ENCODE assay signal across 14 cellular contexts in genomic region chr15:101148166-101148880, GRCh38.
A peak's percentile ranks its signal among the peaks of the same experiment; 100 is the strongest.
DNase-seq lines count a peak whose midpoint lies in the region; ATAC-seq and TF ChIP-seq lines count a peak whose summit lies in the region.
"Had no signal": no experiment of that assay in that cellular context is flagged by ENCODE, and none has a peak within 500 bp of the region (broad histone marks: within the 10 kb centered on the region; RNA-seq: fewer than 3 reads in every experiment).

No MANE protein-coding gene starts in this region.

- H3K9me2 ChIP-seq in Loucy (replicated peaks; ENCODE audit: low read depth, low read length), result no peaks in the 10 kb centered on the region

- H3K79me2 ChIP-seq in Loucy (ENCODE audit: insufficient read depth, low read length), result peaks cover 4% of the 10 kb centered on the region; the same call in 1 of the 2 replicates

- no peaks in the 10 kb centered on the region for H3F3A ChIP-seq in Loucy (ENCODE audit: low read depth)

- H3K4me3 ChIP-seq in BLaER1, result no peak overlapping the region
- no peak overlapping the region for H3K4me3 ChIP-seq in Loucy (ENCODE audit: low read length, poor library complexity, severe bottlenecking)
- no peak overlapping the region for H3K4me3 ChIP-seq in right cardiac atrium (ENCODE audit: low read length)
- H3K4me3 ChIP-seq: uterus had no signal

- H2AFZ ChIP-seq in Loucy (ENCODE audit: low read length), result no peak overlapping the region

- H3K27ac ChIP-seq in BLaER1 (peak overlapping the region; percentile 87), right cardiac atrium (ENCODE audit: low read length) (no peak overlapping the region)
- H3K27ac ChIP-seq: uterus had no signal

- no peaks in the 10 kb centered on the region for H3K27me3 ChIP-seq in BLaER1
- no peaks in the 10 kb centered on the region for H3K27me3 ChIP-seq in Loucy (ENCODE audit: insufficient read depth, low read length, poor library complexity, severe bottlenecking)
- H3K27me3 ChIP-seq in right cardiac atrium (ENCODE audit: control insufficient read depth, insufficient read depth), result no peaks in the 10 kb centered on the region
- H3K27me3 ChIP-seq: uterus had no signal

- peak overlapping the region; percentile 69 for H3K9ac ChIP-seq in BLaER1
- peak overlapping the region; percentile 60 for H3K9ac ChIP-seq in Loucy (ENCODE audit: low read depth, low read length, poor library complexity, severe bottlenecking)

- no peaks in the 10 kb centered on the region for H3K36me3 ChIP-seq in BLaER1
- no peaks in the 10 kb centered on the region for H3K36me3 ChIP-seq in Loucy (ENCODE audit: insufficient read depth, low read length)
- H3K36me3 ChIP-seq: uterus had no signal

- DNase-seq in right cardiac atrium, result peak in 1 of 3 donors; percentile 50
- no peak for DNase-seq in NCI-H2081 (lab: John Stamatoyannopoulos, UW)
- DNase-seq in 8988T, result no peak
- no peak for DNase-seq in DMS53 (lab: John Stamatoyannopoulos, UW)
- DNase-seq in SHP77 treated with DMSO at 0.1 percent for 48 hours (lab: John Stamatoyannopoulos, UW), result no peak
- DNase-seq: activated T-cell treated with anti-CD3 and anti-CD28 coated beads, Interleukin-2, amount 50 U/mL, for 72 hours; NCI-H1092 treated with DMSO at 0.1 percent for 48 hours; NCI-H524 treated with DMSO at 0.1 percent for 48 hours; stimulated activated CD8-positive, alpha-beta memory T cell treated with anti-CD3 and anti-CD28 coated beads, Interleukin-4, amount 100 ng/mL, for 48 hours; uterus had no signal

- H3K4me1 ChIP-seq in BLaER1 (peaks cover 63% of the 10 kb centered on the region), Loucy (ENCODE audit: insufficient read depth, low read length, poor library complexity, severe bottlenecking) (peaks cover 70% of the 10 kb centered on the region), right cardiac atrium (ENCODE audit: control insufficient read depth, insufficient read depth, low read length) (peaks cover 8% of the 10 kb centered on the region)
- H3K4me1 ChIP-seq: uterus had no signal

- ATAC-seq in GM19467 (IDR thresholded peaks at IDR 0.05; ENCODE audit: unreplicated experiment) (peak; percentile 47), right cardiac atrium (peak; percentile 36 to 63)
- ATAC-seq: activated CD4-positive, CD25-positive, alpha-beta regulatory T cell treated with anti-CD3 and anti-CD28 coated beads, Interleukin-2, amount 50 U/mL, for 24 hours had no signal

- intact Hi-C loops in right cardiac atrium (cut with DNase I), result no loop called here

- H4K20me1 ChIP-seq in BLaER1, result no peaks in the 10 kb centered on the region
- H4K20me1 ChIP-seq in Loucy (ENCODE audit: insufficient read depth, low read length, poor library complexity, severe bottlenecking), result no peaks in the 10 kb centered on the region

- TF ChIP-seq CTCF in Loucy (conservative IDR thresholded peaks at IDR 0.05; ENCODE audit: low read length), result no peak

- 67% methylated on average over 17 of the region's 17 CpGs for WGBS in right cardiac atrium

- H3K4me2 ChIP-seq in BLaER1 (peak overlapping the region; percentile 84), Loucy (ENCODE audit: low read depth, low read length, poor library complexity, severe bottlenecking) (peak overlapping the region; percentile 81)

- H3K9me3 ChIP-seq in BLaER1 (no peaks in the 10 kb centered on the region), Loucy (ENCODE audit: insufficient read depth, low read depth, low read length) (no peaks in the 10 kb centered on the region), right cardiac atrium (ENCODE audit: control insufficient read depth, low read length) (no peaks in the 10 kb centered on the region)
- H3K9me3 ChIP-seq: uterus had no signal
